In genomic region chr1:54934081-54934480, GRCh38 we compare ENCODE assay signal across 3 cellular contexts. TPM values are rescaled to one million over a fixed set of nuclear protein-coding genes. Genes with fewer than 3 reads are reported as not detected.
"Had no signal": no experiment of that assay in that cellular context is flagged by ENCODE, and none has a peak within 500 bp of the region (broad histone marks: within the 10 kb centered on the region; RNA-seq: fewer than 3 reads in every experiment).

No MANE protein-coding gene starts in this region.

RNA-seq across cellular contexts. Expression of gene TMEM61, which starts 46.3 kb away (rescaled TPM):
- total RNA-seq: epithelial cell of proximal tubule, mesenteric fat pad, natural killer cell had no signal
